ENCODE assay signal across 31 cellular contexts in genomic region chr4:187019896-187020295, GRCh38.
A peak's percentile ranks its signal among the peaks of the same experiment; 100 is the strongest.
DNase-seq lines count a peak whose midpoint lies in the region; ATAC-seq, FAIRE-seq and TF ChIP-seq lines count a peak whose summit lies in the region.
"Had no signal": no experiment of that assay in that cellular context is flagged by ENCODE, and none has a peak within 500 bp of the region (broad histone marks: within the 10 kb centered on the region; RNA-seq: fewer than 3 reads in every experiment).

No MANE protein-coding gene starts in this region.

- no peak for TF ChIP-seq EP300 in H1 (IDR thresholded peaks at IDR 0.05; ENCODE audit: borderline replicate concordance in 1 of 2, low read depth in 2 of 2, low read length in 2 of 2)

- TF ChIP-seq POLR2A in H1 (IDR thresholded peaks at IDR 0.05; ENCODE audit: control extremely low read depth in 1 of 2, low read depth in 2 of 2, low read length in 2 of 2) = no peak

- no peak overlapping the region for H3K4ac ChIP-seq in H1 (replicated peaks; ENCODE audit: insufficient read length, low read depth, low read length)

- no peak for TF ChIP-seq CTCF in HEK293 (tag by site-specific recombination; IDR thresholded peaks at IDR 0.05)
- TF ChIP-seq CTCF in H1 (IDR thresholded peaks at IDR 0.05; ENCODE audit: control extremely low read depth in 1 of 3, insufficient read depth in 1 of 3, low read depth in 1 of 3, low read length in 3 of 3) = no peak

- CTCF ChIA-PET in HEK293 (lab: Yijun Ruan, JAX) = no interaction called here
- CTCF ChIA-PET in H1 (lab: Charles Lee; ENCODE audit: partially characterized antibody) = interaction anchor here (0.6 kb wide), 1 partner anchor 15 kb away, joined by 3 read pairs; no protein-coding TSS in a partner anchor

- no peak overlapping the region for H3K56ac ChIP-seq in H1 (replicated peaks; ENCODE audit: insufficient read length, low read depth, low read length)

- no peak overlapping the region for H2BK5ac ChIP-seq in H1 (ENCODE audit: low read depth, low read length)

- ATAC-seq in HG02588 (IDR thresholded peaks at IDR 0.05; ENCODE audit: unreplicated experiment) = no peak
- ATAC-seq: lower lobe of right lung; mucosa of descending colon; natural killer cell; stimulated activated memory B cell treated with anti-CD40 and anti-IgM and Interleukin-4, amounts not matched to agents 10 μg/mL and 1 μg/mL and 100 μg/mL, for 72 hours; T-helper 17 cell had no signal

- H3K36me3 ChIP-seq in HEK293 (ENCODE audit: control insufficient read depth in 2 of 2, insufficient read depth in 1 of 2, low read length in 2 of 2) (no peaks in the 10 kb centered on the region), H1 (ENCODE audit: control insufficient read depth in 2 of 4, insufficient read depth in 4 of 4, low read length in 3 of 4) (no peaks in the 10 kb centered on the region)
- H3K36me3 ChIP-seq: BLaER1, esophagus muscularis mucosa, lower lobe of right lung had no signal

- no peak overlapping the region for H2BK20ac ChIP-seq in H1 (ENCODE audit: low read length)

- FAIRE-seq in H1 (lab: Jason Lieb, UNC) = peak; percentile 42
- FAIRE-seq: endometrium, H54 had no signal

- H3K79me1 ChIP-seq in H1 (ENCODE audit: low read depth, low read length) = no peaks in the 10 kb centered on the region

- H3K27me3 ChIP-seq in H1 (replicated peaks in 1 of 4; ENCODE audit: control insufficient read depth in 3 of 4, extremely low read depth in 1 of 4, insufficient read depth in 3 of 4, low read length in 3 of 4) = peaks cover 0 to 5% (median 1%) of the 10 kb centered on the region in 4 experiments; a peak in 4 of 7 replicates
- H3K27me3 ChIP-seq: BLaER1, esophagus muscularis mucosa had no signal

- H2BK12ac ChIP-seq in H1 (ENCODE audit: low read depth, low read length) = no peak overlapping the region

- no peak overlapping the region for H3K23ac ChIP-seq in H1 (ENCODE audit: insufficient read length)

- H3K27ac ChIP-seq in HEK293 (ENCODE audit: extremely low read depth, low read depth, low read length) (no peak overlapping the region), H1 (ENCODE audit: low read depth, low read length) (no peak overlapping the region)
- H3K27ac ChIP-seq: BLaER1, esophagus muscularis mucosa, HL-60, lower lobe of right lung had no signal

- DNase-seq in NCI-H748 (lab: John Stamatoyannopoulos, UW; ENCODE audit: unreplicated experiment) = peak; percentile 90
- peak; percentile 13 to 49 for DNase-seq in H1 (ENCODE audit: low read depth in 1 of 2, low spot score in 2 of 2)
- DNase-seq in retina = peak; percentile 40
- no peak for DNase-seq in NK-92 (lab: John Stamatoyannopoulos, UW; ENCODE audit: unreplicated experiment)
- no peak for DNase-seq in D341Med (ENCODE audit: low spot score)
- DNase-seq: activated CD4-positive, alpha-beta memory T cell treated with anti-CD3 and anti-CD28 coated beads, Interleukin-2, amount 10 ng/mL, durations not matched to agents 7 days and 5 days; activated CD8-positive, alpha-beta memory T cell treated with anti-CD3 and anti-CD28 coated beads, Interleukin-2, amount 50 U/mL, for 4 hours; activated naive CD4-positive, alpha-beta T cell treated with Interleukin-2 at 50 U/mL for 16 hours; Caco-2; dermis blood vessel endothelial cell; DMS79 treated with DMSO at 0.1 percent for 48 hours; foreskin fibroblast; lower lobe of right lung; mucosa of descending colon; natural killer cell; NCI-H1436 treated with DMSO at 0.1 percent for 48 hours; NCI-H2107; NCI-H510A; NK-92 treated with Interleukin-12 subunit alpha and Interleukin-12 subunit beta, amount 100 ng/mL, for 24 hours; Right ventricle myocardium superior; substantia nigra; T-helper 17 cell; trophoblast cell had no signal

- no peak overlapping the region for H2AK5ac ChIP-seq in H1 (ENCODE audit: low read depth, low read length)

- H2AFZ ChIP-seq in H1 (ENCODE audit: low read length) = 0 out of 2 replicates have a peak overlapping the region, but pooled peaks have one; percentile 7

- H3K4me1 ChIP-seq in HEK293 (ENCODE audit: control insufficient read depth, insufficient read depth, low read length) = no peaks in the 10 kb centered on the region
- H3K4me1 ChIP-seq in H1 (replicated peaks in 1 of 4; ENCODE audit: control insufficient read depth in 3 of 4, insufficient read depth in 4 of 4, low read length in 3 of 4) = peaks cover 0 to 4% (median 2%) of the 10 kb centered on the region in 4 experiments; a peak in 2 of 7 replicates
- H3K4me1 ChIP-seq: BLaER1, Caco-2, esophagus muscularis mucosa, lower lobe of right lung had no signal

- H3K23me2 ChIP-seq in H1 (ENCODE audit: low read depth, low read length) = no peaks in the 10 kb centered on the region

- WGBS in H1 (ENCODE audit: extremely low coverage in 1 of 2, insufficient coverage in 1 of 2, insufficient read length in 1 of 2, insufficient replicate concordance in 2 of 2, low coverage in 1 of 2, low lambda C conversion rate in 2 of 2, missing lambda C conversion rate in 1 of 2), 2 experiments = 57% methylated on average over 8 of the region's 8 CpGs; no CpG with 5 or more reads in 1 of the 2 experiments

- POLR2A ChIA-PET in HEK293 (lab: Yijun Ruan, JAX) = no interaction called here
- POLR2A ChIA-PET in H1 (lab: Charles Lee; ENCODE audit: partially characterized antibody) = no interaction called here

- no peaks in the 10 kb centered on the region for H3K9me3 ChIP-seq in HEK293 (ENCODE audit: control insufficient read depth, insufficient read depth, low read depth, low read length)
- H3K9me3 ChIP-seq in H1 (ENCODE audit: insufficient read depth in 2 of 2, low read depth in 1 of 2, low read length in 1 of 2) = no peaks in the 10 kb centered on the region
- H3K9me3 ChIP-seq: Caco-2, esophagus muscularis mucosa, lower lobe of right lung, mucosa of descending colon had no signal

- no peak for TF ChIP-seq RAD21 in H1 (IDR thresholded peaks at IDR 0.05 in 1 of 2, conservative IDR thresholded peaks at IDR 0.05 in 1 of 2; ENCODE audit: low read depth in 2 of 2, low read length in 2 of 2)

- H3K4me3 ChIP-seq in HEK293 (ENCODE audit: low read depth, low read length) (no peak overlapping the region), H1 (ENCODE audit: extremely low read depth in 1 of 4, insufficient read depth in 2 of 4, low read depth in 3 of 4, low read length in 4 of 4) (no peak overlapping the region)
- H3K4me3 ChIP-seq: BLaER1, esophagus muscularis mucosa, lower lobe of right lung, mucosa of descending colon had no signal

- no peak overlapping the region for H3K4me2 ChIP-seq in H1 (ENCODE audit: insufficient read depth in 1 of 2, low read depth in 2 of 2, low read length in 2 of 2)
- H3K4me2 ChIP-seq: BLaER1 had no signal

- no peak overlapping the region for H2BK15ac ChIP-seq in H1 (ENCODE audit: low read length)

- peak overlapping the region; percentile 60 for H3K18ac ChIP-seq in H1 (ENCODE audit: extremely low read depth, low read length)

- no peak overlapping the region for H4K8ac ChIP-seq in H1 (ENCODE audit: extremely low read depth, insufficient read depth, low read length)

- no peak overlapping the region for H4K91ac ChIP-seq in H1 (replicated peaks; ENCODE audit: insufficient read length, low read length)

- H3K79me2 ChIP-seq in H1 (ENCODE audit: control insufficient read depth in 1 of 2, insufficient read depth in 2 of 2, low read length in 2 of 2) = no peaks in the 10 kb centered on the region

- no peaks in the 10 kb centered on the region for H4K20me1 ChIP-seq in H1 (replicated peaks in 1 of 2; ENCODE audit: control insufficient read depth in 1 of 2, insufficient read depth in 2 of 2, low read length in 2 of 2)
- H4K20me1 ChIP-seq: BLaER1 had no signal

- no peak overlapping the region for H3K9ac ChIP-seq in H1 (replicated peaks in 1 of 4; ENCODE audit: extremely low read depth in 1 of 4, low read depth in 3 of 4, low read length in 3 of 4)
- H3K9ac ChIP-seq: BLaER1 had no signal

- no peak overlapping the region for H4K5ac ChIP-seq in H1 (ENCODE audit: insufficient read length, low read depth, low read length)

- H3K14ac ChIP-seq in H1 (ENCODE audit: insufficient read length) = no peak overlapping the region

- no peak overlapping the region for H2BK120ac ChIP-seq in H1 (replicated peaks; ENCODE audit: low read depth, low read length)

TF ChIP-seq in HEK293, 187 proteins besides CTCF, POLR2A, EP300 and RAD21:
- TF ChIP-seq TRIM28 (IDR thresholded peaks at IDR 0.05; ENCODE audit: borderline replicate concordance, low read length) = peak; percentile 47; the same call in 1 of the 2 replicates
- TF ChIP-seq ZIC2 (tag by site-specific recombination; IDR thresholded peaks at IDR 0.05) = peak; percentile 44
- no peak for TF ChIP-seq ZNF548 (tag by site-specific recombination; IDR thresholded peaks at IDR 0.05)
TF ChIP-seq in HEK293: peak in this region for 2.

TF ChIP-seq in H1, 55 proteins besides CTCF, POLR2A, EP300 and RAD21:
- no peak for TF ChIP-seq JUN (IDR thresholded peaks at IDR 0.05; ENCODE audit: low read depth, low read length)
- TF ChIP-seq NANOG (IDR thresholded peaks at IDR 0.05; ENCODE audit: insufficient read depth, low read depth, low read length, poor library complexity, severe bottlenecking) = peak; percentile 43
- peak; percentile 57; the same call in 1 of the 2 replicates for TF ChIP-seq E2F6 (IDR thresholded peaks at IDR 0.05)
- TF ChIP-seq, protein P1, sequence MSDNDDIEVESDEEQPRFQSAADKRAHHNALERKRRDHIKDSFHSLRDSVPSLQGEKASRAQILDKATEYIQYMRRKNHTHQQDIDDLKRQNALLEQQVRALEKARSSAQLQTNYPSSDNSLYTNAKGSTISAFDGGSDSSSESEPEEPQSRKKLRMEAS (IDR thresholded peaks at IDR 0.05) = peak; percentile 87

Comparison
In these comparisons a context has a peak if more than half of its experiments do, and no peak if none do; other contexts are left out.
1. DNase-seq: peak in NCI-H748 (single experiment), H1 (2 of 2) and retina (single experiment); none in NK-92 (single experiment) and D341Med (single experiment).